10 cellular contexts compared by ENCODE assay signal in genomic region chr1:160108888-160109662, GRCh38. TPM values are rescaled to one million over a fixed set of nuclear protein-coding genes. Genes with fewer than 3 reads are reported as not detected.
DNase-seq lines count a peak whose midpoint lies in the region; ATAC-seq and TF ChIP-seq lines count a peak whose summit lies in the region.
"Had no signal": no experiment of that assay in that cellular context is flagged by ENCODE, and none has a peak within 500 bp of the region (broad histone marks: within the 10 kb centered on the region; RNA-seq: fewer than 3 reads in every experiment).

No MANE protein-coding gene starts in this region.

- no peaks in the 10 kb centered on the region for H3K36me3 Mint-ChIP-seq in activated T-cell treated with anti-CD3 and anti-CD28 coated beads, Interleukin-2, amount 50 U/mL, for 72 hours (ENCODE audit: insufficient read depth in 2 of 2)
- no peaks in the 10 kb centered on the region for H3K36me3 Mint-ChIP-seq in glutamatergic neuron (ENCODE audit: unreplicated experiment)

- no peaks in the 10 kb centered on the region for H3K27me3 Mint-ChIP-seq in activated T-cell treated with anti-CD3 and anti-CD28 coated beads, Interleukin-2, amount 50 U/mL, for 72 hours (ENCODE audit: low read depth)
- H3K27me3 Mint-ChIP-seq in glutamatergic neuron (ENCODE audit: unreplicated experiment), result peaks cover 16% of the 10 kb centered on the region

- no peak overlapping the region for H3K4me3 Mint-ChIP-seq in activated T-cell treated with anti-CD3 and anti-CD28 coated beads, Interleukin-2, amount 50 U/mL, for 72 hours
- no peak overlapping the region for H3K4me3 Mint-ChIP-seq in glutamatergic neuron (ENCODE audit: unreplicated experiment)

- H3K4me3 ChIP-seq in LNCaP clone FGC (ENCODE audit: low read depth, low read length), result no peak overlapping the region
- H3K4me3 ChIP-seq: ovary, SJSA1 had no signal

- H3K27ac Mint-ChIP-seq in activated T-cell treated with anti-CD3 and anti-CD28 coated beads, Interleukin-2, amount 50 U/mL, for 72 hours, result peak overlapping the region; percentile 21
- H3K27ac Mint-ChIP-seq in glutamatergic neuron (ENCODE audit: unreplicated experiment), result no peak overlapping the region

- H3K9me3 Mint-ChIP-seq in activated T-cell treated with anti-CD3 and anti-CD28 coated beads, Interleukin-2, amount 50 U/mL, for 72 hours, result no peaks in the 10 kb centered on the region
- peaks cover 2% of the 10 kb centered on the region for H3K9me3 Mint-ChIP-seq in glutamatergic neuron (ENCODE audit: unreplicated experiment)

- peak; percentile 45 for TF ChIP-seq CTCF in LNCaP clone FGC (IDR thresholded peaks at IDR 0.05; ENCODE audit: control insufficient read depth, extremely low read depth, insufficient read depth)
- peak; percentile 45 for TF ChIP-seq CTCF in glutamatergic neuron (IDR thresholded peaks at IDR 0.05; ENCODE audit: partially characterized antibody, unreplicated experiment)

- H3K4me1 Mint-ChIP-seq in activated T-cell treated with anti-CD3 and anti-CD28 coated beads, Interleukin-2, amount 50 U/mL, for 72 hours (ENCODE audit: low read depth), result peaks cover 14% of the 10 kb centered on the region
- H3K4me1 Mint-ChIP-seq in glutamatergic neuron (ENCODE audit: low read depth, unreplicated experiment), result peaks cover 13% of the 10 kb centered on the region

- DNase-seq in EH (ENCODE audit: low read depth), result peak; percentile 63
- DNase-seq in LNCaP clone FGC (ENCODE audit: low read depth), result no peak
- DNase-seq in activated T-cell treated with anti-CD3 and anti-CD28 coated beads, Interleukin-2, amount 50 U/mL, for 72 hours, result peak; percentile 56
- no peak for DNase-seq in glutamatergic neuron
- peak; percentile 59 for DNase-seq in stimulated activated CD4-positive, alpha-beta T cell treated with anti-CD3 and anti-CD28 coated beads, Interleukin-15, amount 100 ng/mL, for 24 hours
- no peak for DNase-seq in DMS79 (lab: John Stamatoyannopoulos, UW)

- peak; percentile 41 to 67 for ATAC-seq in activated T-cell treated with anti-CD3 and anti-CD28 coated beads, Interleukin-2, amount 50 U/mL, for 72 hours (replicated peaks in 1 of 2)
- ATAC-seq in HG02571 (IDR thresholded peaks at IDR 0.05; ENCODE audit: unreplicated experiment) (no peak), GM18520 (IDR thresholded peaks at IDR 0.05; ENCODE audit: unreplicated experiment) (no peak)

RNA-seq across cellular contexts. Expression of gene ATP1A2, which starts 6.5 kb away (rescaled TPM):
- total RNA-seq in activated T-cell treated with anti-CD3 and anti-CD28 coated beads, Interleukin-2, amount 50 U/mL, for 72 hours, result not detected
- total RNA-seq in glutamatergic neuron (ENCODE audit: unreplicated experiment), result not detected

RNA-seq across cellular contexts. Expression of gene IGSF8, which starts 10.7 kb away (rescaled TPM):
- total RNA-seq in activated T-cell treated with anti-CD3 and anti-CD28 coated beads, Interleukin-2, amount 50 U/mL, for 72 hours, result 10 to 100 TPM; 26.3 to 32.0 TPM
- 45.9 TPM for total RNA-seq in glutamatergic neuron (ENCODE audit: unreplicated experiment)

RNA-seq across cellular contexts. Expression of gene KCNJ9, which starts 27.7 kb away (rescaled TPM):
- under 1 TPM in 1 of 2 donors, not detected in 1; 0.05 TPM for total RNA-seq in activated T-cell treated with anti-CD3 and anti-CD28 coated beads, Interleukin-2, amount 50 U/mL, for 72 hours
- 2.0 TPM for total RNA-seq in glutamatergic neuron (ENCODE audit: unreplicated experiment)
- total RNA-seq: ovary, SJSA1 had no signal

RNA-seq across cellular contexts. Expression of gene KCNJ10, which starts 39.1 kb away (rescaled TPM):
- total RNA-seq in activated T-cell treated with anti-CD3 and anti-CD28 coated beads, Interleukin-2, amount 50 U/mL, for 72 hours, result under 1 TPM; 0.37 to 0.65 TPM
- total RNA-seq in glutamatergic neuron (ENCODE audit: unreplicated experiment), result not detected
- total RNA-seq: SJSA1 had no signal

RNA-seq across cellular contexts. Expression of gene ATP1A4, which starts 42.3 kb away (rescaled TPM):
- not detected for total RNA-seq in activated T-cell treated with anti-CD3 and anti-CD28 coated beads, Interleukin-2, amount 50 U/mL, for 72 hours
- not detected for total RNA-seq in glutamatergic neuron (ENCODE audit: unreplicated experiment)
- total RNA-seq: SJSA1 had no signal

Comparison
In these comparisons a context has a peak if more than half of its experiments do, and no peak if none do; other contexts are left out.
1. DNase-seq: peak in EH (single experiment), activated T-cell treated with anti-CD3 and anti-CD28 coated beads, Interleukin-2, amount 50 U/mL, for 72 hours (2 of 2) and stimulated activated CD4-positive, alpha-beta T cell treated with anti-CD3 and anti-CD28 coated beads, Interleukin-15, amount 100 ng/mL, for 24 hours (single experiment); none in LNCaP clone FGC (single experiment), glutamatergic neuron (single experiment) and DMS79 (single experiment).
2. ATAC-seq: peak in activated T-cell treated with anti-CD3 and anti-CD28 coated beads, Interleukin-2, amount 50 U/mL, for 72 hours (2 of 2); none in HG02571 (single experiment) and GM18520 (single experiment).